Comparison of ENCODE assay signal across 26 cellular contexts in the genomic region with DNA sequence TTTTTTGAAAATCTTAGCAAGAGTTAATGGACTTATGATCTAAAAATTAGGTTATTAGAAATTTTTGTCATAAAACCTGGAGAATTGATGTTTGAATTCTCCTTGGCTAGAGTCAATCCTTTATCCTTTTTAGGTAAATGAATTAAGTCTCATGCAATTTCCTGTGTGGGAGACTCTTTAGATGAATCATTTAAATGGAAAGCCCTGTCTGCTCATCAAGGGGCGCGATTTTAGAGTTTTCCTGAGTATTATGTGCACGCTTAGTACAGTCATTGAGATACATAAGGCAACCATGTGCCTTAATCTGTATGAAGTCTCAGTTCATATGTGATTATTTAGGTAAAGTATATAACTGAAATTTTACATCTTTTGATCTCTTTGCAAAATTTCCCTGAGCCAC.
"Had no signal": no experiment of that assay in that cellular context is flagged by ENCODE, and none has a peak within 500 bp of the region (broad histone marks: within the 10 kb centered on the region; RNA-seq: fewer than 3 reads in every experiment).

No MANE protein-coding gene starts in this region.

- H3K4me3 ChIP-seq: ascending aorta had no signal

- H3K4me1 ChIP-seq: ascending aorta had no signal

- H3K27me3 Mint-ChIP-seq: activated T-cell treated with anti-CD3 and anti-CD28 coated beads, Interleukin-2, amount 50 U/mL, for 24 hours; brain; central memory CD8-positive, alpha-beta T cell had no signal

- H3K4me3 Mint-ChIP-seq: activated CD8-positive, alpha-beta T cell treated with anti-CD3 and anti-CD28 coated beads, Interleukin-2, amount 10 ng/mL, durations not matched to agents 7 days and 5 days; activated naive CD4-positive, alpha-beta T cell treated with anti-CD3 and anti-CD28 coated beads, Interleukin-2, amount 50 U/mL, for 24 hours; activated T-cell treated with anti-CD3 and anti-CD28 coated beads, Interleukin-2, amount 50 U/mL, for 24 hours; activated T-helper 1 cell treated with anti-CD3 and anti-CD28 coated beads, Interleukin-12 subunit alpha, Interleukin-12 subunit beta, Interleukin-2, Interleukin-4 antibody, amounts not matched to agents 30 ng/mL and 10 ng/mL and 1 ng/mL, durations not matched to agents 14 hours and 24 hours and 36 hours; brain; central memory CD8-positive, alpha-beta T cell; T-helper 1 cell treated with Interleukin-12 subunit alpha and Interleukin-12 subunit beta and Interleukin-4 antibody, amounts not matched to agents 30 μg/mL and 1 μg/mL, for 36 hours; WTC11 had no signal

- H3K9me3 ChIP-seq: ascending aorta had no signal

- H3K36me3 ChIP-seq: ascending aorta had no signal

- DNase-seq: activated CD4-positive, alpha-beta T cell treated with anti-CD3 and anti-CD28 coated beads for 48 hours; activated CD4-positive, alpha-beta T cell treated with anti-CD3 and anti-CD28 coated beads, Interleukin-2, amount 50 U/mL, for 4 hours; activated CD4-positive, CD25-positive, alpha-beta regulatory T cell treated with anti-CD3 and anti-CD28 coated beads, Interleukin-2, amount 50 U/mL, for 72 hours; activated CD8-positive, alpha-beta T cell treated with anti-CD3 and anti-CD28 coated beads, Interleukin-2, amount 10 ng/mL, durations not matched to agents 7 days and 5 days; activated effector memory CD4-positive, alpha-beta T cell treated with Interleukin-2 at 50 U/mL for 16 hours; activated naive CD4-positive, alpha-beta T cell; activated T-cell treated with anti-CD3 and anti-CD28 coated beads, Interleukin-2, amount 50 U/mL, for 24 hours; Karpas-422; NCI-H1105 treated with DMSO at 0.1 percent for 48 hours; NCI-H1436 treated with DMSO at 0.1 percent for 48 hours; NCI-H187; NCI-H2081 treated with DMSO at 0.1 percent for 48 hours; NCI-H2227 treated with DMSO at 0.1 percent for 48 hours; NCI-H526 treated with DMSO at 0.1 percent for 48 hours; NK-92 treated with Interleukin-12 subunit alpha and Interleukin-12 subunit beta, amount 100 ng/mL, for 24 hours; OCI-M1; RPMI8226; SHP77 treated with DMSO at 0.1 percent for 48 hours had no signal

- H3K4me1 Mint-ChIP-seq: activated naive CD4-positive, alpha-beta T cell treated with anti-CD3 and anti-CD28 coated beads, Interleukin-2, amount 50 U/mL, for 24 hours; brain; central memory CD8-positive, alpha-beta T cell; WTC11 had no signal

- ATAC-seq: activated CD8-positive, alpha-beta T cell treated with anti-CD3 and anti-CD28 coated beads, Interleukin-2, amount 10 ng/mL, durations not matched to agents 7 days and 5 days; Panc1; WTC11 had no signal

- H3K27ac ChIP-seq: ascending aorta had no signal

- H3K27ac Mint-ChIP-seq: activated CD8-positive, alpha-beta T cell treated with anti-CD3 and anti-CD28 coated beads, Interleukin-2, amount 10 ng/mL, durations not matched to agents 7 days and 5 days; activated naive CD4-positive, alpha-beta T cell treated with anti-CD3 and anti-CD28 coated beads, Interleukin-2, amount 50 U/mL, for 24 hours; activated T-cell treated with anti-CD3 and anti-CD28 coated beads, Interleukin-2, amount 50 U/mL, for 24 hours; activated T-helper 1 cell treated with anti-CD3 and anti-CD28 coated beads, Interleukin-12 subunit alpha, Interleukin-12 subunit beta, Interleukin-2, Interleukin-4 antibody, amounts not matched to agents 30 ng/mL and 10 ng/mL and 1 ng/mL, durations not matched to agents 14 hours and 24 hours and 36 hours; brain; T-helper 1 cell treated with Interleukin-12 subunit alpha and Interleukin-12 subunit beta and Interleukin-4 antibody, amounts not matched to agents 30 μg/mL and 1 μg/mL, for 36 hours; WTC11 had no signal

- H3K27me3 ChIP-seq: ascending aorta had no signal

- H3K36me3 Mint-ChIP-seq: activated naive CD4-positive, alpha-beta T cell treated with anti-CD3 and anti-CD28 coated beads, Interleukin-2, amount 50 U/mL, for 24 hours had no signal

- H3K9me3 Mint-ChIP-seq: brain had no signal
